10 cellular contexts compared by ENCODE assay signal in genomic region chr2:113541200-113541983, GRCh38. TPM values are rescaled to one million over a fixed set of nuclear protein-coding genes. Genes with fewer than 3 reads are reported as not detected.
DNase-seq lines count a peak whose midpoint lies in the region; ATAC-seq, FAIRE-seq and TF ChIP-seq lines count a peak whose summit lies in the region.
"Not testable (repeated sequence)": the region's sequence is repeated elsewhere in the genome, so short reads cannot be mapped to it uniquely, and the experiment has no call there.
"Had no signal": no experiment of that assay in that cellular context is flagged by ENCODE, and none has a peak within 500 bp of the region (broad histone marks: within the 10 kb centered on the region; RNA-seq: fewer than 3 reads in every experiment).

No MANE protein-coding gene starts in this region.

- CTCF ChIA-PET in CD4-positive, alpha-beta memory T cell (lab: Charles Lee; ENCODE audit: partially characterized antibody); GM12878 (lab: Yijun Ruan, JAX): not testable (repeated sequence)

- peak overlapping the region; percentile 61 to 85 (median 72) for H3K4me3 Mint-ChIP-seq in CD4-positive, alpha-beta memory T cell
- H3K4me3 Mint-ChIP-seq in osteocyte (ENCODE audit: unreplicated experiment), result peak overlapping the region; percentile 67

- not testable (repeated sequence) for TF ChIP-seq POLR2A in GM12878 (IDR thresholded peaks at IDR 0.05; ENCODE audit: low read depth, low read length)

- not testable (repeated sequence) for H4K20me1 ChIP-seq in GM12878 (ENCODE audit: control insufficient read depth, insufficient read depth)

- not testable (repeated sequence) for TF ChIP-seq RAD21 in GM12878 (IDR thresholded peaks at IDR 0.05; ENCODE audit: insufficient read depth, low read depth, low read length)

- H3K4me1 ChIP-seq in CD4-positive, alpha-beta memory T cell (ENCODE audit: insufficient read depth, low read length); GM12878 (ENCODE audit: control insufficient read depth, insufficient read depth, low read length); stomach smooth muscle (ENCODE audit: control insufficient read depth, insufficient read depth, low read length): not testable (repeated sequence)

- not testable (repeated sequence) for H3K27ac Mint-ChIP-seq in CD4-positive, alpha-beta memory T cell; osteocyte (ENCODE audit: unreplicated experiment)

- ATAC-seq in GM12878, result peak; percentile 55

- peak overlapping the region; percentile 25; the same call in 1 of the 2 replicates for H3K4me2 ChIP-seq in GM12878 (ENCODE audit: control insufficient read depth, insufficient read depth)

- not testable (repeated sequence) for H3K27ac ChIP-seq in CD4-positive, alpha-beta memory T cell (ENCODE audit: low read depth, low read length); GM12878 (ENCODE audit: control insufficient read depth, insufficient read depth)
- peak overlapping the region; percentile 31 for H3K27ac ChIP-seq in stomach smooth muscle (ENCODE audit: low read length)

- H3K4me1 Mint-ChIP-seq in CD4-positive, alpha-beta memory T cell; osteocyte (ENCODE audit: unreplicated experiment): not testable (repeated sequence)

- H2AFZ ChIP-seq in GM12878 (ENCODE audit: control insufficient read depth, low read depth, low read length), result not testable (repeated sequence)

- peak; percentile 18 to 41 (median 26) for DNase-seq in CD4-positive, alpha-beta memory T cell
- peak; percentile 3 for DNase-seq in LHCN-M2 (ENCODE audit: low read depth)
- DNase-seq in activated CD4-positive, alpha-beta T cell treated with anti-CD3 and anti-CD28 coated beads, Interleukin-2, amount 50 U/mL, for 48 hours, result peak; percentile 29 to 40
- not testable (repeated sequence) for DNase-seq in GM12878 (ENCODE audit: low read depth, low spot score)
- DNase-seq in fibroblast of mammary gland (ENCODE audit: low read depth), result peak; percentile 9
- peak; percentile 1 for DNase-seq in kidney tubule cell (ENCODE audit: low spot score)
- peak; percentile 86 for DNase-seq in osteocyte (ENCODE audit: extremely low spot score, unreplicated experiment)

- H3K27me3 ChIP-seq in CD4-positive, alpha-beta memory T cell (ENCODE audit: insufficient read depth, low read length); GM12878 (replicated peaks in 1 of 2; ENCODE audit: control insufficient read depth in 2 of 2, insufficient read depth in 2 of 2, low read length in 1 of 2); stomach smooth muscle (ENCODE audit: control insufficient read depth in 1 of 2, insufficient read depth in 2 of 2, low read length in 2 of 2): not testable (repeated sequence)

- H3K9me3 Mint-ChIP-seq in CD4-positive, alpha-beta memory T cell; osteocyte (ENCODE audit: unreplicated experiment): not testable (repeated sequence)

- H3K36me3 Mint-ChIP-seq in CD4-positive, alpha-beta memory T cell; osteocyte (ENCODE audit: unreplicated experiment): not testable (repeated sequence)

- not testable (repeated sequence) for TF ChIP-seq EP300 in GM12878 (IDR thresholded peaks at IDR 0.05; ENCODE audit: borderline replicate concordance in 1 of 2, control insufficient read depth in 1 of 2, low read depth in 2 of 2, low read length in 2 of 2)

- intact Hi-C loops in CD4-positive, alpha-beta memory T cell (cut with micrococcal nuclease); GM12878 (cut with micrococcal nuclease; ENCODE audit: unreplicated experiment): not testable (repeated sequence)

- peak overlapping the region in 1 of 2 donors; percentile 31 for H3K4me3 ChIP-seq in CD4-positive, alpha-beta memory T cell (ENCODE audit: low read length in 2 of 2)
- not testable (repeated sequence) for H3K4me3 ChIP-seq in GM12878
- H3K4me3 ChIP-seq in fibroblast of mammary gland (ENCODE audit: control insufficient read depth, low read depth, low read length) (peak overlapping the region; percentile 33), stomach smooth muscle (ENCODE audit: low read length in 2 of 2) (peak overlapping the region; percentile 40 to 71)

- not testable (repeated sequence) for H3K9me3 ChIP-seq in CD4-positive, alpha-beta memory T cell (ENCODE audit: control insufficient read depth in 1 of 2, low read length in 2 of 2); GM12878 (replicated peaks; ENCODE audit: control insufficient read depth, insufficient read depth, low read length); stomach smooth muscle (ENCODE audit: control insufficient read depth in 2 of 2, low read length in 2 of 2)

- H3K79me2 ChIP-seq in GM12878 (ENCODE audit: control insufficient read depth, insufficient read depth, low read length), result not testable (repeated sequence)

- in situ Hi-C loops in GM12878 (cut with MboI), result not testable (repeated sequence)

- POLR2A ChIA-PET in CD4-positive, alpha-beta memory T cell (lab: Charles Lee; ENCODE audit: partially characterized antibody); GM12878 (lab: Charles Lee): not testable (repeated sequence)

- not testable (repeated sequence) for H3K36me3 ChIP-seq in CD4-positive, alpha-beta memory T cell (ENCODE audit: insufficient read depth, low read length); GM12878 (ENCODE audit: control insufficient read depth in 2 of 2, insufficient read depth in 2 of 2, low read length in 1 of 2); stomach smooth muscle (ENCODE audit: control insufficient read depth in 2 of 2, insufficient read depth in 2 of 2, low read length in 2 of 2)

- not testable (repeated sequence) for H3K9ac ChIP-seq in GM12878 (ENCODE audit: control insufficient read depth, insufficient read depth, low read length)
- H3K9ac ChIP-seq in stomach smooth muscle (ENCODE audit: low read length in 2 of 2), result peak overlapping the region; percentile 13 to 45

- WGBS in GM12878 (ENCODE audit: insufficient coverage, insufficient replicate concordance, low lambda C conversion rate, missing lambda C conversion rate), result 15% methylated on average over 45 of the region's 72 CpGs

- SMC1A ChIA-PET in GM12878 (lab: Charles Lee; ENCODE audit: uncharacterized antibody, unreplicated experiment), result not testable (repeated sequence)

- TF ChIP-seq CTCF in GM12878 (IDR thresholded peaks at IDR 0.05 in 2 of 3, conservative IDR thresholded peaks at IDR 0.05 in 1 of 3; ENCODE audit: control insufficient read depth in 2 of 3, extremely low read depth in 1 of 3, insufficient read depth in 1 of 3, low read depth in 3 of 3, low read length in 3 of 3); fibroblast of mammary gland (conservative IDR thresholded peaks at IDR 0.05; ENCODE audit: control insufficient read depth, insufficient read depth, low read depth, low read length); osteocyte (IDR thresholded peaks at IDR 0.05): not testable (repeated sequence)

- not testable (repeated sequence) for H3K27me3 Mint-ChIP-seq in CD4-positive, alpha-beta memory T cell
- H3K27me3 Mint-ChIP-seq in osteocyte (ENCODE audit: unreplicated experiment), result peaks cover 13% of the 10 kb centered on the region

- FAIRE-seq in GM12878 (lab: Jason Lieb, UNC), result not testable (repeated sequence)

- RAD21 ChIA-PET in GM12878 (lab: Charles Lee; ENCODE audit: unreplicated experiment), result not testable (repeated sequence)

- not testable (repeated sequence) for BruUV-seq in GM12878 (replicated peaks; lab: Mats Ljungman, UMichigan)

TF ChIP-seq in GM12878, 131 proteins besides CTCF, POLR2A, EP300 and RAD21:
- TF ChIP-seq SUZ12 (IDR thresholded peaks at IDR 0.05; ENCODE audit: unreplicated experiment), result peak; percentile 73

RNA-seq across cellular contexts. Expression of gene FOXD4L1, which starts 42.9 kb away (rescaled TPM):
- under 1 TPM; 0.42 to 0.52 TPM for total RNA-seq in CD4-positive, alpha-beta memory T cell
- not detected for polyA plus RNA-seq in CD4-positive, alpha-beta memory T cell
- total RNA-seq in LHCN-M2 (2014; rRNA removed) (0.06 TPM in 1 of 2 replicates, not detected in the other), GM12878 (2014; rRNA removed) (0.05 and 0.11 TPM in 2 replicates), GM12878 (2014; rRNA removed; fragmentation: Illumina TruSeq; extraction: Trizol) (not detected in 2 replicates), GM12878 (2021) (0.16 TPM in 1 of 2 replicates, not detected in the other), osteocyte (0.18 and 0.21 TPM in 2 replicates)
- polyA plus RNA-seq in LHCN-M2 (2012), result 0.07 TPM
- total RNA-seq in GM12878 (2013; cell fraction: nucleolus; rRNA removed), result 0.91 and 1.4 TPM in 2 replicates
- not detected for polyA plus RNA-seq in GM12878 (2011; ENCODE audit: low read depth)
- polyA plus RNA-seq in GM12878 (2011; rRNA removed) (0.07 and 0.11 TPM in 2 replicates), GM12878 (2014; fragmentation: Illumina TruSeq; extraction: Trizol) (0.03 TPM in 1 of 2 replicates, not detected in the other), GM12878 (2014; fragmentation: Nextera tagmentation; extraction: Ambion mirVana) (not detected), GM12878 (2014; rRNA removed) (0.05 and 0.06 TPM in 2 replicates), GM12878 (2016; fragmentation: Nextera tagmentation; extraction: Ambion mirVana) (not detected)
- 0.07 TPM in 2 replicates for polyA plus RNA-seq in GM12878 (2011; cell fraction: cytosol; rRNA removed)
- 0.51 and 0.88 TPM in 2 replicates for polyA plus RNA-seq in GM12878 (2011; cell fraction: nucleus; rRNA removed)
- not detected in 2 replicates for polyA plus RNA-seq in GM12878 (2012)
- 0.29 and 0.77 TPM in 2 replicates for polyA minus RNA-seq in GM12878 (2011; rRNA and poly(A)+ RNA removed)
- not detected in 2 replicates for polyA minus RNA-seq in GM12878 (2011; cell fraction: cytosol; rRNA and poly(A)+ RNA removed)
- polyA minus RNA-seq in GM12878 (2011; cell fraction: nucleus; rRNA and poly(A)+ RNA removed), result 0.85 and 2.0 TPM in 2 replicates
- total RNA-seq: mesenteric fat pad, SK-MEL-5 had no signal
